16 cellular contexts compared by ENCODE assay signal in genomic region chr7:94405506-94405905, GRCh38. TPM values are rescaled to one million over a fixed set of nuclear protein-coding genes. Genes with fewer than 3 reads are reported as not detected.
"Had no signal": no experiment of that assay in that cellular context is flagged by ENCODE, and none has a peak within 500 bp of the region (broad histone marks: within the 10 kb centered on the region; RNA-seq: fewer than 3 reads in every experiment).

No MANE protein-coding gene starts in this region.

- H3K4me1 Mint-ChIP-seq: activated B cell treated with CpG ODN at 0.5 μM for 24 hours; activated CD4-positive, alpha-beta T cell treated with anti-CD3 and anti-CD28 coated beads, Interleukin-2, amount 10 ng/mL, durations not matched to agents 24 days and 14 days; neural crest cell had no signal

- FAIRE-seq: keratinocyte, pancreas had no signal

- H3K4me3 Mint-ChIP-seq: activated B cell treated with CpG ODN at 0.5 μM for 24 hours; activated CD4-positive, alpha-beta T cell treated with anti-CD3 and anti-CD28 coated beads, Interleukin-2, amount 10 ng/mL, durations not matched to agents 24 days and 14 days; activated naive CD4-positive, alpha-beta T cell treated with anti-CD3 and anti-CD28 coated beads for 36 hours; dendritic cell treated with granulocyte-macrophage colony-stimulating factor and Interleukin-4, amounts not matched to agents 40 ng/mL and 50 ng/mL, for 4 days; effector memory CD8-positive, alpha-beta T cell; neural crest cell; T-helper 1 cell treated with Interleukin-12 subunit alpha and Interleukin-12 subunit beta and Interleukin-4 antibody, amounts not matched to agents 30 μg/mL and 1 μg/mL, for 36 hours had no signal

- H3K36me3 ChIP-seq: pancreas had no signal

- H3K9me3 Mint-ChIP-seq: activated B cell treated with CpG ODN at 0.5 μM for 24 hours; activated CD4-positive, alpha-beta T cell treated with anti-CD3 and anti-CD28 coated beads, Interleukin-2, amount 10 ng/mL, durations not matched to agents 24 days and 14 days; activated naive CD4-positive, alpha-beta T cell treated with anti-CD3 and anti-CD28 coated beads for 36 hours; dendritic cell treated with granulocyte-macrophage colony-stimulating factor and Interleukin-4, amounts not matched to agents 40 ng/mL and 50 ng/mL, for 4 days; effector memory CD8-positive, alpha-beta T cell; neural crest cell; T-helper 1 cell treated with Interleukin-12 subunit alpha and Interleukin-12 subunit beta and Interleukin-4 antibody, amounts not matched to agents 30 μg/mL and 1 μg/mL, for 36 hours had no signal

- H3K27ac ChIP-seq: epithelial cell of prostate, left ventricle myocardium inferior, pancreas, stomach had no signal

- H3K27ac Mint-ChIP-seq: activated B cell treated with CpG ODN at 0.5 μM for 24 hours; activated CD4-positive, alpha-beta T cell treated with anti-CD3 and anti-CD28 coated beads, Interleukin-2, amount 10 ng/mL, durations not matched to agents 24 days and 14 days; activated naive CD4-positive, alpha-beta T cell treated with anti-CD3 and anti-CD28 coated beads for 36 hours; dendritic cell treated with granulocyte-macrophage colony-stimulating factor and Interleukin-4, amounts not matched to agents 40 ng/mL and 50 ng/mL, for 4 days; effector memory CD8-positive, alpha-beta T cell; T-helper 1 cell treated with Interleukin-12 subunit alpha and Interleukin-12 subunit beta and Interleukin-4 antibody, amounts not matched to agents 30 μg/mL and 1 μg/mL, for 36 hours had no signal

- H3K4me1 ChIP-seq: pancreas had no signal

- DNase-seq: activated B cell treated with CpG ODN at 0.5 μM for 24 hours; activated CD4-positive, alpha-beta T cell treated with anti-CD3 and anti-CD28 coated beads, Interleukin-2, amount 10 ng/mL, durations not matched to agents 24 days and 14 days; activated naive CD4-positive, alpha-beta T cell treated with anti-CD3 and anti-CD28 coated beads for 36 hours; central memory CD4-positive, alpha-beta T cell; effector memory CD8-positive, alpha-beta T cell; heart left ventricle; left ventricle myocardium inferior; pancreas; stomach had no signal

- H3K27me3 Mint-ChIP-seq: dendritic cell treated with granulocyte-macrophage colony-stimulating factor and Interleukin-4, amounts not matched to agents 40 ng/mL and 50 ng/mL, for 4 days had no signal

- H3K27me3 ChIP-seq: heart left ventricle, pancreas, stomach had no signal

- H3K9me3 ChIP-seq: heart left ventricle, left ventricle myocardium inferior, pancreas, stomach, thoracic aorta had no signal

- H3K4me3 ChIP-seq: heart left ventricle, left ventricle myocardium inferior, pancreas, skin epidermis, stomach, thoracic aorta had no signal

- ATAC-seq: effector memory CD8-positive, alpha-beta T cell; heart left ventricle; pancreas had no signal

RNA-seq across cellular contexts. Expression of gene COL1A2, which starts 10.8 kb away (rescaled TPM):
- total RNA-seq: activated B cell treated with CpG ODN at 0.5 μM for 24 hours had no signal
